ENCODE assay signal across 8 cellular contexts in the genomic region with DNA sequence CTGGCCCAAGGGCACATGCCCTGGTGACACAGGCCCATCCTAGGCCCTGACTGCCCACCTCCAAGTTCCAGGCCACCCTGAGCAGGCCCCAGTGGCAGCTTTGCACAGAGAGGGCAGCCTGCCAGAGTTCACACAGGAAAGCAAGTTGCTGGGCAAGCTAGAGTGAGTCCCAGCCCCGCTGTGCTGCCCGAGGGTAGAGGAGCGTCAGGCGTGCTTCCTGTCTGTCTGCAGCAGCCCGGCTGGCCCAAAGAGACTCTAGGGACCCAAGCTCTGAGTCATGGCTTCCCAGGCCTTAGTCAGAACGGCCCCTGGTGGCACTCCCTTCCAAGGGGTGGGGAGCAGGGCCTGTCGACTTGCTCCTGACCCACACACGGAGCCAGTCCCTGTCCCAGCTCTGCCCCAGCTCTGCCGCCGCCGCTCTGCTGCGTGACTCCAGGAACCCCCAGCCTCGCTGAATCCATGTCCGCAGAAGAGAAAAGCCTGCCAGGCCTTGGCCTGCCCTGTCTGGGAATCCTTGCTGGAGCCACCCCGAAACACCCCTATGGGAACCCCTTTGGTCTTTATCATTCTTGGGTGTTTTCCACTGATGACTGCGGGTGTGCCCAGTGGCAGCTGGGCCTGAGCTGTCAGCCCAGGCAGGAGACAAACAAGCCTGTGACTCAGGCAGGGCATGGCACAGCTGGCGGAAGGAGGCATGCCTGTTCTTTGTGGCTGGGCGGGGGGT.
DNase-seq lines count a peak whose midpoint lies in the region; ATAC-seq, FAIRE-seq and TF ChIP-seq lines count a peak whose summit lies in the region.
"Not testable (repeated sequence)": the region's sequence is repeated elsewhere in the genome, so short reads cannot be mapped to it uniquely, and the experiment has no call there.

No MANE protein-coding gene starts in this region.

- H3K4me3 ChIP-seq in astrocyte (ENCODE audit: insufficient read depth, low read depth, low read length) = not testable (repeated sequence)

- H3K9me3 Mint-ChIP-seq in astrocyte (ENCODE audit: unreplicated experiment); glutamatergic neuron (ENCODE audit: unreplicated experiment); type B pancreatic cell: not testable (repeated sequence)

- H4K20me1 ChIP-seq in astrocyte (ENCODE audit: insufficient read depth, low read length) = not testable (repeated sequence)

- not testable (repeated sequence) for H3K36me3 ChIP-seq in astrocyte (ENCODE audit: insufficient read depth, low read length)

- H3K9ac ChIP-seq in astrocyte (ENCODE audit: low read length) = peak overlapping the region; percentile 75

- not testable (repeated sequence) for H3K9me3 ChIP-seq in astrocyte (ENCODE audit: insufficient read depth, low read depth, low read length)

- H3K4me3 Mint-ChIP-seq in astrocyte (ENCODE audit: unreplicated experiment); glutamatergic neuron (ENCODE audit: unreplicated experiment); type B pancreatic cell: not testable (repeated sequence)

- H2AFZ ChIP-seq in astrocyte (ENCODE audit: low read depth, low read length) = not testable (repeated sequence)

- H3K36me3 Mint-ChIP-seq in astrocyte (ENCODE audit: low read depth, unreplicated experiment); glutamatergic neuron (ENCODE audit: unreplicated experiment); type B pancreatic cell: not testable (repeated sequence)

- not testable (repeated sequence) for H3K27me3 Mint-ChIP-seq in astrocyte (ENCODE audit: low read depth, unreplicated experiment); glutamatergic neuron (ENCODE audit: unreplicated experiment); type B pancreatic cell

- peaks cover 31% of the 10 kb centered on the region for H3K4me1 ChIP-seq in astrocyte (ENCODE audit: insufficient read depth, low read length)

- peaks cover 26% of the 10 kb centered on the region for H3K4me1 Mint-ChIP-seq in astrocyte (ENCODE audit: low read depth, unreplicated experiment)
- peaks cover 35% of the 10 kb centered on the region for H3K4me1 Mint-ChIP-seq in glutamatergic neuron (ENCODE audit: low read depth, unreplicated experiment)
- H3K4me1 Mint-ChIP-seq in type B pancreatic cell (ENCODE audit: unreplicated experiment) = peaks cover 12% of the 10 kb centered on the region

- not testable (repeated sequence) for H3K79me2 ChIP-seq in astrocyte (ENCODE audit: insufficient read depth, low read length)

- H3K4me2 ChIP-seq in astrocyte (ENCODE audit: low read length) = peak overlapping the region; percentile 73

- DNase-seq in GM04504 (ENCODE audit: low read depth) = peak; percentile 90
- DNase-seq in RPMI8226 = peak; percentile 40
- DNase-seq in astrocyte (ENCODE audit: low read depth) = peak; percentile 77
- peak; percentile 70 for DNase-seq in glutamatergic neuron
- DNase-seq in non-pigmented ciliary epithelial cell (ENCODE audit: low read depth) = peak; percentile 43
- DNase-seq in type B pancreatic cell (ENCODE audit: extremely low spot score, unreplicated experiment) = not testable (repeated sequence)

- ATAC-seq in GM21576 (IDR thresholded peaks at IDR 0.05; ENCODE audit: unreplicated experiment) (peak; percentile 75), HG03460 (IDR thresholded peaks at IDR 0.05; ENCODE audit: unreplicated experiment) (peak; percentile 74)

- not testable (repeated sequence) for TF ChIP-seq CTCF in astrocyte (IDR thresholded peaks at IDR 0.05; ENCODE audit: insufficient read depth, low read depth, low read length); glutamatergic neuron (IDR thresholded peaks at IDR 0.05; ENCODE audit: partially characterized antibody, unreplicated experiment); type B pancreatic cell (conservative IDR thresholded peaks at IDR 0.05)

- peak overlapping the region; percentile 85 for H3K27ac ChIP-seq in astrocyte (ENCODE audit: low read depth, low read length)

- not testable (repeated sequence) for H3K27me3 ChIP-seq in astrocyte (ENCODE audit: insufficient read depth, low read length)

- peak; percentile 45 for FAIRE-seq in astrocyte (lab: Jason Lieb, UNC)

- not testable (repeated sequence) for H3K27ac Mint-ChIP-seq in astrocyte (ENCODE audit: unreplicated experiment)
- peak overlapping the region; percentile 28 for H3K27ac Mint-ChIP-seq in glutamatergic neuron (ENCODE audit: unreplicated experiment)
- peak overlapping the region; percentile 48 for H3K27ac Mint-ChIP-seq in type B pancreatic cell
